11 cellular contexts compared by ENCODE assay signal in the genomic region with DNA sequence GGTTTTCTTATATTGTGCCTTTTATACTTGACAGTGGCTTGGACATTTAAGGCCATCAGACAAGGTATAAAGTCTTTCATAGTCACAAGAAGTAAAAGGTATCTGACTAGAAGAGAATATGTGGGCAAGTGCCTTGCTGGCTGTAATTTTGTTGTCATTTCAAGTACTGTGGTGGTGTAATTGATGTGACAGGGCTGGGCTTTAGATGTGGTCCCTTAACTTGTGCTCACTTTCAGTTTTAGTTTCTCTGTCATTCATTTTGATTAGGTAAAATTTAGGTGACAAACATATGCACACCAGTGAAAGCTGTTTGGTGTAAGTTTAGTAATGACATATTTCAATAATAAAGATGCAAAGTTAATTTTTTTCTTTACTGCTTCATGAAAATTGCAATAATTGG. TPM values are rescaled to one million over a fixed set of nuclear protein-coding genes. Genes with fewer than 3 reads are reported as not detected.
DNase-seq lines count a peak whose midpoint lies in the region; ATAC-seq, FAIRE-seq and TF ChIP-seq lines count a peak whose summit lies in the region.
"Had no signal": no experiment of that assay in that cellular context is flagged by ENCODE, and none has a peak within 500 bp of the region (broad histone marks: within the 10 kb centered on the region; RNA-seq: fewer than 3 reads in every experiment).

No MANE protein-coding gene starts in this region.

- H3K36me3 ChIP-seq in Peyer's patch: no peaks in the 10 kb centered on the region

- H3K27ac Mint-ChIP-seq in activated naive CD4-positive, alpha-beta T cell treated with anti-CD3 and anti-CD28 coated beads, Interleukin-2, amount 50 U/mL, for 24 hours: peak overlapping the region; percentile 51

- H3K4me3 ChIP-seq in Peyer's patch: no peak overlapping the region

- no peak for DNase-seq in activated naive CD4-positive, alpha-beta T cell treated with Interleukin-2 at 50 U/mL for 16 hours
- no peak for DNase-seq in stimulated activated naive CD8-positive, alpha-beta T cell treated with anti-CD3 and anti-CD28 coated beads, Interleukin-15, Interleukin-2, amounts not matched to agents 100 U/mL and 50 U/mL, for 24 hours
- DNase-seq in Peyer's patch: no peak
- DNase-seq in frontal cortex (ENCODE audit: low spot score in 2 of 2): no peak
- no peak for DNase-seq in foreskin melanocyte
- DNase-seq: dermis blood vessel endothelial cell, NCI-H774 had no signal

- H3K9me3 ChIP-seq in Peyer's patch: no peaks in the 10 kb centered on the region

- TF ChIP-seq CTCF in Peyer's patch (IDR thresholded peaks at IDR 0.05): no peak

- H3K4me1 ChIP-seq in Peyer's patch: no peaks in the 10 kb centered on the region

- no peak overlapping the region for H3K4me3 Mint-ChIP-seq in activated naive CD4-positive, alpha-beta T cell treated with anti-CD3 and anti-CD28 coated beads, Interleukin-2, amount 50 U/mL, for 24 hours

- peaks cover 17% of the 10 kb centered on the region for H3K4me1 Mint-ChIP-seq in activated naive CD4-positive, alpha-beta T cell treated with anti-CD3 and anti-CD28 coated beads, Interleukin-2, amount 50 U/mL, for 24 hours

- ATAC-seq in HG02623 (IDR thresholded peaks at IDR 0.05; ENCODE audit: unreplicated experiment) (peak; percentile 81), HG03571 (IDR thresholded peaks at IDR 0.05; ENCODE audit: unreplicated experiment) (peak; percentile 70)
- peak; percentile 73 for ATAC-seq in stimulated activated naive CD8-positive, alpha-beta T cell treated with anti-CD3 and anti-CD28 coated beads, Interleukin-15, Interleukin-2, amounts not matched to agents 100 U/mL and 50 U/mL, for 24 hours
- ATAC-seq: HCT116 had no signal

- no peak overlapping the region for H3K27ac ChIP-seq in Peyer's patch

- peaks cover 14% of the 10 kb centered on the region for H3K36me3 Mint-ChIP-seq in activated naive CD4-positive, alpha-beta T cell treated with anti-CD3 and anti-CD28 coated beads, Interleukin-2, amount 50 U/mL, for 24 hours

- TF ChIP-seq POLR2A in Peyer's patch (IDR thresholded peaks at IDR 0.05): no peak

- H3K27me3 Mint-ChIP-seq in activated naive CD4-positive, alpha-beta T cell treated with anti-CD3 and anti-CD28 coated beads, Interleukin-2, amount 50 U/mL, for 24 hours: no peaks in the 10 kb centered on the region

- FAIRE-seq in frontal cortex (lab: Jason Lieb, UNC): no peak

- H3K9me3 Mint-ChIP-seq in activated naive CD4-positive, alpha-beta T cell treated with anti-CD3 and anti-CD28 coated beads, Interleukin-2, amount 50 U/mL, for 24 hours: no peaks in the 10 kb centered on the region

- H3K27me3 ChIP-seq in Peyer's patch: no peaks in the 10 kb centered on the region

RNA-seq across cellular contexts. Expression of a gene that starts 31.2 kb away (rescaled TPM):
- not detected for total RNA-seq in Peyer's patch
- 73.8 TPM for total RNA-seq in frontal cortex
- total RNA-seq: dermis blood vessel endothelial cell had no signal

Comparison
In these comparisons a context has a peak if more than half of its experiments do, and no peak if none do; other contexts are left out.
1. RNA of a gene that starts 31.2 kb away (total RNA-seq): 73.8 TPM in frontal cortex (single experiment); not detected in Peyer's patch; every median in the first group is over 10 times any median in the second.
2. Peak in every context shown above with its lines, with median percentiles within 50 percentile points of each other: ATAC-seq.